21 cellular contexts compared by ENCODE assay signal in the genomic region with DNA sequence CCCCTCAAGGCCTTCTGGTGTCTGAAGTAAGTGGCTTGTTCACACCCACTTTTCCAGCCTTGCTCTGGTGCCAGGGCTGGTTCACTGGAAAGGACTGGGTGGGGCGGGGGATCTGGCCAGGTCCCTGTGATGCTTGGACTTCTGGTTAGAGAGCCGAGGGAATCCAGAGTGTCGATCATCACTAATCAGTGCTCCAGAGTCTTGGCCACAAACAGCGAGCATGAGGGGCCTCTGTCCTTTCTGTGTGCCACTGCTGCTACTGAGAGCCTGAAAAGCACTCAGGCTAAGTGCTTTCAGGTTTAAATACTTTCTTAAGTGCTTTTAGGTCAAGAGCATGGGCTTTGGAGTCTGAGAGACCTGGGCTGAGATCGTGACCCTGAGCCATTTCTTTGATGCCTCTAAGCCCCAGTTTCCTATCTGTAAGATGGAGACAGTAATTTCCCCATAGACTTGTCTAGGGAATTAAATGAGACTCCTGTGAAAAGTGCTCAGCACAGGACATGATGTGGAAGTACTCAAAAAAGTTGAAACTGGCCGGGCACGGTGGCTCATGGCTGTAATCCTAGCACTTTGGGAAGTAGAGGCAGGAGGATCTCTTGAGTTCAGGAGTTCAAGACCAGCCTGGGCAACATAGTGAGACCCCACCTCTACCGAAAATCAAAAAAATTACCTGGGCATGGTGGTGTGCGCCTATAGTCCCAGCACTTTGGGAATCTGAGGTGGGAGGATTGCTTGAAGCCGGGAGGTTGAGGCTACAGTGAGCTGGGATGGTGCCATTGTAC.
"Had no signal": no experiment of that assay in that cellular context is flagged by ENCODE, and none has a peak within 500 bp of the region (broad histone marks: within the 10 kb centered on the region; RNA-seq: fewer than 3 reads in every experiment).

No MANE protein-coding gene starts in this region.

- H3K4me3 ChIP-seq: coronary artery, esophagus squamous epithelium, gastroesophageal sphincter, heart left ventricle, neural progenitor cell, sigmoid colon, smooth muscle cell, testis had no signal

- H3K9me3 ChIP-seq: esophagus squamous epithelium, gastroesophageal sphincter, heart left ventricle, sigmoid colon, testis had no signal

- H3K4me1 ChIP-seq: esophagus squamous epithelium, gastroesophageal sphincter, sigmoid colon had no signal

- H3K27me3 ChIP-seq: brain microvascular endothelial cell, esophagus squamous epithelium, gastroesophageal sphincter, heart left ventricle, sigmoid colon, testis had no signal

- ATAC-seq: activated naive CD4-positive, alpha-beta T cell treated with anti-CD3 and anti-CD28 coated beads, Interleukin-2, amount 50 U/mL, for 72 hours; gastroesophageal sphincter; heart left ventricle; left colon; naive thymus-derived CD8-positive, alpha-beta T cell; stimulated activated naive B cell treated with anti-CD40 and anti-IgM and Interleukin-4, amounts not matched to agents 10 μg/mL and 1 μg/mL and 100 μg/mL, for 72 hours had no signal

- H3K27ac ChIP-seq: brain microvascular endothelial cell, coronary artery, esophagus squamous epithelium, gastroesophageal sphincter, heart left ventricle, neural progenitor cell, sigmoid colon, testis had no signal

- DNase-seq: activated gamma-delta T cell treated with Interleukin-2 at 50 U/mL for 16 hours; activated T-cell treated with anti-CD3 and anti-CD28 coated beads, Interleukin-2, amount 50 U/mL, for 1 hour; aorta; brain microvascular endothelial cell; central memory CD4-positive, alpha-beta T cell; esophagus squamous epithelium; heart left ventricle; naive thymus-derived CD8-positive, alpha-beta T cell; sigmoid colon; stimulated activated CD4-positive, alpha-beta T cell treated with anti-CD3 and anti-CD28 coated beads, Interleukin-15, amount 100 ng/mL, for 24 hours; stimulated activated CD4-positive, alpha-beta T cell treated with anti-CD3 and anti-CD28 coated beads, Interleukin-2, amount 100 ng/mL, for 48 hours; stimulated activated CD8-positive, alpha-beta memory T cell treated with anti-CD3 and anti-CD28 coated beads, Interleukin-4, amount 100 ng/mL, for 48 hours; stimulated activated naive B cell treated with anti-CD40 and anti-IgM and Interleukin-4, amounts not matched to agents 10 μg/mL and 1 μg/mL and 100 μg/mL, for 72 hours; testis; trophoblast cell had no signal

- H3K36me3 ChIP-seq: neural progenitor cell had no signal
